Comparison of ENCODE assay signal across 1 cellular context in genomic region chr21:45508607-45509565, GRCh38.
A peak's percentile ranks its signal among the peaks of the same experiment; 100 is the strongest.
TF ChIP-seq lines count a peak whose summit lies in the region.

No MANE protein-coding gene starts in this region.

TF ChIP-seq in HepG2, 621 proteins besides CTCF, POLR2A, EP300 and RAD21 (continued from another document and continues in another):
- TF ChIP-seq ZNF318 (CRISPR knock-in tag; IDR thresholded peaks at IDR 0.05) (no peak), MYNN (CRISPR knock-in tag; IDR thresholded peaks at IDR 0.05; ENCODE audit: low read depth) (no peak), ZSCAN9 (CRISPR knock-in tag; IDR thresholded peaks at IDR 0.05; ENCODE audit: borderline replicate concordance) (no peak), KLF11 (CRISPR knock-in tag; IDR thresholded peaks at IDR 0.05) (no peak), ARID2 (CRISPR knock-in tag; IDR thresholded peaks at IDR 0.05; ENCODE audit: borderline replicate concordance) (no peak), ETV5 (CRISPR knock-in tag; IDR thresholded peaks at IDR 0.05; ENCODE audit: borderline replicate concordance) (no peak), ZMAT3 (CRISPR knock-in tag; conservative IDR thresholded peaks at IDR 0.05) (no peak), TBX2 (CRISPR knock-in tag; IDR thresholded peaks at IDR 0.05; ENCODE audit: borderline replicate concordance) (peak; percentile 53; the same call in 1 of the 2 replicates), ZNF317 (CRISPR knock-in tag; IDR thresholded peaks at IDR 0.05) (no peak), ZNF75D (CRISPR knock-in tag; IDR thresholded peaks at IDR 0.05; ENCODE audit: borderline replicate concordance) (no peak), SMAD9 (CRISPR knock-in tag; IDR thresholded peaks at IDR 0.05) (no peak), GMEB2 (CRISPR knock-in tag; IDR thresholded peaks at IDR 0.05; ENCODE audit: low read depth) (no peak), NR2C2 (CRISPR knock-in tag; IDR thresholded peaks at IDR 0.05; ENCODE audit: borderline replicate concordance) (peak; percentile 89), ZKSCAN1 (IDR thresholded peaks at IDR 0.05; ENCODE audit: low read length) (no peak), ZC3H13 (CRISPR knock-in tag; IDR thresholded peaks at IDR 0.05) (no peak), ZNF704 (CRISPR knock-in tag; IDR thresholded peaks at IDR 0.05; ENCODE audit: borderline replicate concordance) (no peak), ZNF407 (CRISPR knock-in tag; IDR thresholded peaks at IDR 0.05; ENCODE audit: not compliant biosample characterization) (no peak), ZSCAN21 (CRISPR knock-in tag; IDR thresholded peaks at IDR 0.05; ENCODE audit: borderline replicate concordance) (no peak), ZNF646 (CRISPR knock-in tag; IDR thresholded peaks at IDR 0.05) (no peak), HOXA7 (CRISPR knock-in tag; IDR thresholded peaks at IDR 0.05) (no peak), ZNF7 (CRISPR knock-in tag; IDR thresholded peaks at IDR 0.05) (no peak), ZNF280D (CRISPR knock-in tag; IDR thresholded peaks at IDR 0.05) (no peak)
